ENCODE assay signal across 17 cellular contexts in the genomic region with DNA sequence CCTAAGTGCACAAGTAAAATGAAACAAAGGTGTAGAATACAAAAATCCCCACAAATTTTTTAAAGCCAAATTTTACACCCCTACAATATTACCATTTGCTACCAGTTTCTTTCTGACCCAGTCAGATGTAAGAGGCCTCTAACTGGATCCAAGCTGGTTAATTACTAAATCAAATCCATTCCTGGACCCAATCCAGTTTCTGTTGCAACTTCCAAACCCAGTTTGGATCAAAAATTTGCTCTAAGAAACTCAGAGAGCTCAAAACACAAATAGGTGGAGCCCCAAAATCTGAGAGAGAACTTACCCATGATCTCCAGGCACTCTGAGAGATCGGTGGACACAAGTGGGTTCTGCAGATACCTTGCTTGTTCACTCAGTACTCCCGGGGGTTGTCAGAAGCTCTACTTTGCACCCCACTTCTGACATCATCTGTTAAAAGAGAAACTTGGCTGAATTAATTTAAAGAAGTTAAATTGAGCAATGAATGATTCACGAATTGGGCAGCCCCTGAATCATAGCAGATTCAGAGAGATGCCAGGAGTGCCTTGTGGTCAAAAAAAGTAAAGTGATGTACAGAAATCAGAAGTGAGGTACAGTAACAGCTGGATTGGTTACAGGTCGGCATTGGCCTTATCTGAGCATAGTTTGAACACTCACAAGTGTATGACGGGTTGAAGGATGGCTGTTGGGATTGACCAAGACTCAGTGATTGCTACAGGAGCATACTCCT.
A peak's percentile ranks its signal among the peaks of the same experiment; 100 is the strongest.
DNase-seq lines count a peak whose midpoint lies in the region; ATAC-seq and TF ChIP-seq lines count a peak whose summit lies in the region.
"Had no signal": no experiment of that assay in that cellular context is flagged by ENCODE, and none has a peak within 500 bp of the region (broad histone marks: within the 10 kb centered on the region; RNA-seq: fewer than 3 reads in every experiment).

No MANE protein-coding gene starts in this region.

- DNase-seq in AG09309 (ENCODE audit: low read depth) (peak; percentile 63), MG63 (peak; percentile 45), astrocyte of the cerebellum (ENCODE audit: low read depth) (peak; percentile 28), foreskin fibroblast (peak; percentile 68 to 85), LoVo (ENCODE audit: low spot score) (no peak), smooth muscle cell (lab: John Stamatoyannopoulos, UW; ENCODE audit: unreplicated experiment) (no peak)
- DNase-seq: activated CD8-positive, alpha-beta memory T cell treated with anti-CD3 and anti-CD28 coated beads, Interleukin-2, amount 50 U/mL, for 4 hours; AML-193; DMS 273 treated with DMSO at 0.1 percent for 48 hours; NCI-H1048; NCI-H446; T-helper 1 cell had no signal

- no peaks in the 10 kb centered on the region for H4K20me1 ChIP-seq in smooth muscle cell (ENCODE audit: low read depth)

- TF ChIP-seq CTCF in AG09309 (IDR thresholded peaks at IDR 0.05; ENCODE audit: control insufficient read depth, insufficient read depth, low read depth, low read length, missing control alignments): no peak
- no peak for TF ChIP-seq CTCF in astrocyte of the cerebellum (IDR thresholded peaks at IDR 0.05; ENCODE audit: low read depth, low read length, missing control alignments)
- no peak for TF ChIP-seq CTCF in foreskin fibroblast (IDR thresholded peaks at IDR 0.05; ENCODE audit: low read depth, low read length)
- no peak for TF ChIP-seq CTCF in smooth muscle cell (IDR thresholded peaks at IDR 0.05; ENCODE audit: borderline replicate concordance, insufficient read depth, poor library complexity, severe bottlenecking)

- ATAC-seq in HG02970 (IDR thresholded peaks at IDR 0.05; ENCODE audit: low FRiP score, unreplicated experiment): no peak
- ATAC-seq in HG02571 (IDR thresholded peaks at IDR 0.05; ENCODE audit: unreplicated experiment): no peak
- ATAC-seq: Panc1 had no signal

- WGBS in smooth muscle cell (ENCODE audit: low lambda C conversion rate): 89% methylated on average over 5 of the region's 5 CpGs

- no peak overlapping the region for H3K4me2 ChIP-seq in smooth muscle cell

- H3K9me3 ChIP-seq in MG63 (no peaks in the 10 kb centered on the region), smooth muscle cell (replicated peaks; ENCODE audit: low read depth) (no peaks in the 10 kb centered on the region)
- H3K9me3 ChIP-seq: esophagus muscularis mucosa, HAP-1 had no signal

- H3K27ac ChIP-seq in smooth muscle cell (ENCODE audit: low read depth): no peak overlapping the region
- H3K27ac ChIP-seq: esophagus muscularis mucosa had no signal

- H3K36me3 ChIP-seq in MG63 (no peaks in the 10 kb centered on the region), smooth muscle cell (ENCODE audit: low read depth) (no peaks in the 10 kb centered on the region)
- H3K36me3 ChIP-seq: esophagus muscularis mucosa, HAP-1 had no signal

- H3K79me2 ChIP-seq in smooth muscle cell (ENCODE audit: low read depth): no peaks in the 10 kb centered on the region

- H3F3A ChIP-seq in smooth muscle cell (ENCODE audit: low read depth): no peaks in the 10 kb centered on the region

- H3K4me3 ChIP-seq in AG09309 (ENCODE audit: control insufficient read depth, low read depth, low read length) (no peak overlapping the region), MG63 (no peak overlapping the region), astrocyte of the cerebellum (ENCODE audit: low read depth, low read length) (no peak overlapping the region), foreskin fibroblast (ENCODE audit: low read depth in 1 of 2, low read length in 2 of 2) (no peak overlapping the region), smooth muscle cell (no peak overlapping the region)
- H3K4me3 ChIP-seq: esophagus muscularis mucosa, HAP-1 had no signal

- no peak overlapping the region for H2AFZ ChIP-seq in smooth muscle cell (ENCODE audit: low read depth)

- H3K9ac ChIP-seq in smooth muscle cell (ENCODE audit: low read depth): no peak overlapping the region

- in situ Hi-C loops in astrocyte of the cerebellum (cut with HindIII; ENCODE audit: low sequenced_read_pairs): no loop called here

- H3K4me1 ChIP-seq in smooth muscle cell (ENCODE audit: low read depth): no peaks in the 10 kb centered on the region
- H3K4me1 ChIP-seq: esophagus muscularis mucosa, HAP-1 had no signal

- H3K27me3 ChIP-seq in MG63: no peaks in the 10 kb centered on the region
- no peaks in the 10 kb centered on the region for H3K27me3 ChIP-seq in smooth muscle cell (ENCODE audit: low read depth)
- H3K27me3 ChIP-seq: esophagus muscularis mucosa had no signal

Comparison
In these comparisons a context has a peak if more than half of its experiments do, and no peak if none do; other contexts are left out.
1. DNase-seq: peak in AG09309 (single experiment), MG63 (single experiment), astrocyte of the cerebellum (single experiment) and foreskin fibroblast (2 of 2); none in LoVo (single experiment) and smooth muscle cell (single experiment).